Comparison of ENCODE assay signal across 20 cellular contexts in the genomic region with DNA sequence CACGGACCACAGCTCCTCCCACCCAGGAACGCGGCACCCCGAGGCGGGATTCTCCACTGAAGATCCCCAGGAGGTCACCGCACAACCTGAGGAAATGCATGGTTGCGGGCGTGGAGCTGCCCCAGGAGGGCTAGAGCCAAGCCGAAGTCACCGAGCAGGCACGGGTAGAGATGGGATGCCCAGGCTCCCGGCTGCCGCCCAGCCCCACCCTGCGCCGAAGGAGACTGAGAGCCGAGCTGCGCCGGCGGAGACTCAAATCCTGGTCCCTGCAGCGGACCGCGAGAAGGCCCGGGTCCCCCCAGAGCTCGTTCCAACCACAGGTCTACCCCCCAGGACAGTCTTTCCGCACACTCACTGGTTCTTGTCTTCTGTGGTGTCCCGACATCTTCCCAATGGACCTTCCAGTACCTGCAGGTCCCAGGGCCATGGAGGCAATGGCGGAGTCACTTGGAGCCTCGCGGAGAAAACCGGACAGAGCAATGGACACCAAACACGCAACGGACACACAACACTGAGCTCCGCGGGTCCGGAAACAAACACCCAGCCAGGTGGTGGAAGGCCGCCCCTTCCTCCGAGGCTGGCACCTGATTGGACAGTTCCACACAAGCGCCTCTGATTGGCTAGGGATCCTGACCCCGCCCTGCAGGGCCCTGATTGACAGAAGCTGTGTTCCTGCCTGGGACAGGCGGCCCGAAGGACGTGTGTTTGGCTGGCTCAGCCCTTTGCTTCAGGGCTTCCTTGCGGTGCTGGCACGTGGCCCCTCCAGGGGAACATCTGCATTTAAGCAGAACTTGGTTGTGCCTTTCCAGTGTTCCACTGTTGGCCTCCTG.
A peak's percentile ranks its signal among the peaks of the same experiment; 100 is the strongest.
DNase-seq lines count a peak whose midpoint lies in the region; ATAC-seq, FAIRE-seq and TF ChIP-seq lines count a peak whose summit lies in the region.
"Had no signal": no experiment of that assay in that cellular context is flagged by ENCODE, and none has a peak within 500 bp of the region (broad histone marks: within the 10 kb centered on the region; RNA-seq: fewer than 3 reads in every experiment).

No MANE protein-coding gene starts in this region.

- no peaks in the 10 kb centered on the region for H3K27me3 ChIP-seq in right cardiac atrium (ENCODE audit: control insufficient read depth, insufficient read depth)
- H3K27me3 ChIP-seq: ascending aorta, SJCRH30 had no signal

- H3K4me3 ChIP-seq in right cardiac atrium (ENCODE audit: low read length): no peak overlapping the region
- H3K4me3 ChIP-seq: SJCRH30 had no signal

- no peaks in the 10 kb centered on the region for H3K4me1 ChIP-seq in right cardiac atrium (ENCODE audit: control insufficient read depth, insufficient read depth, low read length)
- H3K4me1 ChIP-seq: ascending aorta, SJCRH30 had no signal

- WGBS in right cardiac atrium: 17% methylated on average over 44 of the region's 44 CpGs

- FAIRE-seq in RCC 7860 (lab: Jason Lieb, UNC): no peak

- peak; percentile 71 for DNase-seq in Daoy (ENCODE audit: low read depth)
- peak; percentile 52 for DNase-seq in NCI-H748 treated with DMSO at 0.1 percent for 48 hours (lab: John Stamatoyannopoulos, UW)
- peak; percentile 25 to 80 (median 59) for DNase-seq in right cardiac atrium
- DNase-seq in NCI-H526 (lab: John Stamatoyannopoulos, UW): no peak
- no peak for DNase-seq in NCI-H2107 (lab: John Stamatoyannopoulos, UW)
- DNase-seq in NCI-H510A treated with DMSO at 0.1 percent for 48 hours (lab: John Stamatoyannopoulos, UW): no peak
- DNase-seq in RCC 7860 (ENCODE audit: low spot score): no peak
- DNase-seq: activated CD4-positive, alpha-beta T cell treated with anti-CD3 and anti-CD28 coated beads, Interleukin-2, amount 50 U/mL, for 4 hours; activated naive CD4-positive, alpha-beta T cell treated with Interleukin-2 at 50 U/mL for 16 hours; activated T-cell treated with anti-CD3 and anti-CD28 coated beads for 4 hours; Calu3; endodermal cell; H9; Karpas-422; NCI-H1105 treated with DMSO at 0.1 percent for 48 hours; NCI-H446; SJCRH30; stimulated activated CD4-positive, alpha-beta T cell treated with anti-CD3 and anti-CD28 coated beads, Interleukin-2, amount 100 ng/mL, for 48 hours had no signal

- ATAC-seq in right cardiac atrium: peak in 1 of 2 donors; percentile 56

- intact Hi-C loops in right cardiac atrium (cut with DNase I): no loop called here

- peaks cover 5% of the 10 kb centered on the region for H3K9me3 ChIP-seq in right cardiac atrium (ENCODE audit: control insufficient read depth, low read length)
- H3K9me3 ChIP-seq: SJCRH30 had no signal

- peak overlapping the region; percentile 91 for H3K27ac ChIP-seq in 22Rv1
- H3K27ac ChIP-seq in right cardiac atrium (ENCODE audit: low read length): no peak overlapping the region
- H3K27ac ChIP-seq: SJCRH30 had no signal

- no peak for TF ChIP-seq CTCF in 22Rv1 (IDR thresholded peaks at IDR 0.05)

Comparison
In these comparisons a context has a peak if more than half of its experiments do, and no peak if none do; other contexts are left out.
1. DNase-seq: peak in Daoy (single experiment), NCI-H748 treated with DMSO at 0.1 percent for 48 hours (single experiment) and right cardiac atrium (3 of 3); none in NCI-H526 (0 of 2), NCI-H2107 (single experiment), NCI-H510A treated with DMSO at 0.1 percent for 48 hours (single experiment) and RCC 7860 (single experiment).